Comparison of ENCODE assay signal across 22 cellular contexts in genomic region chr7:22301790-22302189, GRCh38. TPM values are rescaled to one million over a fixed set of nuclear protein-coding genes. Genes with fewer than 3 reads are reported as not detected.
DNase-seq lines count a peak whose midpoint lies in the region; TF ChIP-seq lines count a peak whose summit lies in the region.
"Had no signal": no experiment of that assay in that cellular context is flagged by ENCODE, and none has a peak within 500 bp of the region (broad histone marks: within the 10 kb centered on the region; RNA-seq: fewer than 3 reads in every experiment).

No MANE protein-coding gene starts in this region.

- H3K9me3 Mint-ChIP-seq in endodermal cell: peaks cover under 1% of the 10 kb centered on the region
- H3K9me3 Mint-ChIP-seq: HFFc6 had no signal

- H3K36me3 Mint-ChIP-seq in endodermal cell (ENCODE audit: low read depth): peaks cover 25% of the 10 kb centered on the region

- H3K27ac ChIP-seq in colonic mucosa (no peak overlapping the region), testis (peak overlapping the region; percentile 58 to 79), endodermal cell (ENCODE audit: low read depth, low read length) (no peak overlapping the region), ascending aorta (no peak overlapping the region)
- H3K27ac ChIP-seq: GM23248 had no signal

- H3K4me3 Mint-ChIP-seq in endodermal cell: no peak overlapping the region
- H3K4me3 Mint-ChIP-seq: HFFc6 had no signal

- H3K27ac Mint-ChIP-seq in endodermal cell: no peak overlapping the region
- H3K27ac Mint-ChIP-seq: HFFc6 had no signal

- WGBS in testis, 2 donors: 72 to 79% methylated on average over 6 of the region's 6 CpGs
- 94 to 96% methylated on average over 6 of the region's 6 CpGs for WGBS in endodermal cell (ENCODE audit: insufficient coverage in 1 of 2, insufficient read length in 1 of 2), 2 experiments

- H3K4me3 ChIP-seq in colonic mucosa: no peak overlapping the region
- no peak overlapping the region for H3K4me3 ChIP-seq in mucosa of stomach (ENCODE audit: low read length)
- H3K4me3 ChIP-seq in testis: no peak overlapping the region
- H3K4me3 ChIP-seq in endodermal cell (ENCODE audit: low read length): no peak overlapping the region
- no peak overlapping the region for H3K4me3 ChIP-seq in ascending aorta
- H3K4me3 ChIP-seq: GM23248, HAP-1, MG63 had no signal

- H3K4me1 Mint-ChIP-seq in endodermal cell: peaks cover under 1% of the 10 kb centered on the region

- intact Hi-C loops in colonic mucosa (cut with DNase I): loop anchor here (10.0 kb wide), 1 partner anchor 153 kb away; no protein-coding TSS in a partner anchor
- intact Hi-C loops in testis (cut with DNase I; ENCODE audit: low total_unique reads): no loop called here
- intact Hi-C loops in ascending aorta (cut with DNase I): no loop called here

- TF ChIP-seq POLR2A in testis (IDR thresholded peaks at IDR 0.05): no peak

- TF ChIP-seq CTCF in colonic mucosa (IDR thresholded peaks at IDR 0.05) (no peak), testis (IDR thresholded peaks at IDR 0.05) (no peak), endodermal cell (conservative IDR thresholded peaks at IDR 0.05) (no peak), ascending aorta (IDR thresholded peaks at IDR 0.05) (no peak)

- no peaks in the 10 kb centered on the region for H3K27me3 ChIP-seq in colonic mucosa
- H3K27me3 ChIP-seq in mucosa of stomach (ENCODE audit: control insufficient read depth, insufficient read depth, low read length): no peaks in the 10 kb centered on the region
- no peaks in the 10 kb centered on the region for H3K27me3 ChIP-seq in testis
- H3K27me3 ChIP-seq in endodermal cell (ENCODE audit: control insufficient read depth, insufficient read depth, low read length, poor library complexity, severe bottlenecking): no peaks in the 10 kb centered on the region
- no peaks in the 10 kb centered on the region for H3K27me3 ChIP-seq in ascending aorta
- H3K27me3 ChIP-seq: MG63 had no signal

- peak; percentile 29 for DNase-seq in OCI-M1 (lab: John Stamatoyannopoulos, UW)
- DNase-seq in colonic mucosa: peak; percentile 18
- no peak for DNase-seq in testis
- DNase-seq in retina: no peak
- no peak for DNase-seq in endodermal cell
- DNase-seq in ascending aorta (ENCODE audit: low spot score in 2 of 2): no peak
- DNase-seq: Calu3, DMS79 treated with DMSO at 0.1 percent for 48 hours, GM23248, HFFc6, KG1, MG63, NCI-H1694, NCI-H2029 treated with DMSO at 0.1 percent for 48 hours, NCI-H446 treated with DMSO at 0.1 percent for 48 hours, NCI-H69, SIG-M5, SK-N-SH, SW 1271 had no signal

- no peaks in the 10 kb centered on the region for H3K27me3 Mint-ChIP-seq in endodermal cell (ENCODE audit: insufficient read depth)

- H3K4me1 ChIP-seq in colonic mucosa: no peaks in the 10 kb centered on the region
- H3K4me1 ChIP-seq in mucosa of stomach (ENCODE audit: control insufficient read depth, insufficient read depth, low read length): peaks cover 11% of the 10 kb centered on the region
- H3K4me1 ChIP-seq in testis: peaks cover 20% of the 10 kb centered on the region
- H3K4me1 ChIP-seq in endodermal cell (ENCODE audit: control insufficient read depth, insufficient read depth, low read length): no peaks in the 10 kb centered on the region
- no peaks in the 10 kb centered on the region for H3K4me1 ChIP-seq in ascending aorta
- H3K4me1 ChIP-seq: HAP-1 had no signal

- no peaks in the 10 kb centered on the region for H3K9me3 ChIP-seq in colonic mucosa
- H3K9me3 ChIP-seq in mucosa of stomach (ENCODE audit: control insufficient read depth, low read length): no peaks in the 10 kb centered on the region
- H3K9me3 ChIP-seq in testis: no peaks in the 10 kb centered on the region
- H3K9me3 ChIP-seq in endodermal cell (ENCODE audit: control insufficient read depth, low read length): peaks cover 9% of the 10 kb centered on the region
- H3K9me3 ChIP-seq in ascending aorta: no peaks in the 10 kb centered on the region
- H3K9me3 ChIP-seq: HAP-1, MG63 had no signal

- no peaks in the 10 kb centered on the region for H3K36me3 ChIP-seq in colonic mucosa
- no peaks in the 10 kb centered on the region for H3K36me3 ChIP-seq in mucosa of stomach (ENCODE audit: control insufficient read depth, insufficient read depth, low read length)
- no peaks in the 10 kb centered on the region for H3K36me3 ChIP-seq in testis (ENCODE audit: low read depth, missing control alignments)
- peaks cover 38% of the 10 kb centered on the region for H3K36me3 ChIP-seq in endodermal cell (ENCODE audit: control insufficient read depth, insufficient read depth, low read length)
- H3K36me3 ChIP-seq in ascending aorta: no peaks in the 10 kb centered on the region
- H3K36me3 ChIP-seq: MG63 had no signal

- H3K9ac ChIP-seq in colonic mucosa (ENCODE audit: low read depth in 2 of 2, low read length in 2 of 2): no peak overlapping the region
- H3K9ac ChIP-seq in mucosa of stomach (ENCODE audit: low read length): peak overlapping the region; percentile 2
- no peak overlapping the region for H3K9ac ChIP-seq in endodermal cell (ENCODE audit: extremely low read depth, low read length, poor library complexity, severe bottlenecking)
- H3K9ac ChIP-seq: GM23248, SK-N-SH had no signal

RNA-seq across cellular contexts. Expression of gene RAPGEF5, which starts 55.2 kb away (rescaled TPM):
- total RNA-seq in colonic mucosa: 10 to 100 TPM; 39.9 to 42.2 TPM
- 10 to 100 TPM; 63.8 to 67.5 TPM for total RNA-seq in testis
- 16.8 TPM for polyA plus RNA-seq in testis (ENCODE audit: insufficient read depth, low read depth, low replicate concordance)
- total RNA-seq in endodermal cell: 10 to 100 TPM; 16.7 to 23.2 TPM
- 4.8 TPM for polyA plus RNA-seq in endodermal cell (2013, experiment 1 of 2)
- 4.7 TPM for polyA plus RNA-seq in endodermal cell (2013, experiment 2 of 2)
- 65.8 TPM for total RNA-seq in ascending aorta
- polyA plus RNA-seq: BJ had no signal

Comparison
In these comparisons a context has a peak if more than half of its experiments do, and no peak if none do; other contexts are left out.
1. DNase-seq: peak in OCI-M1 (single experiment) and colonic mucosa (single experiment); none in testis (single experiment), retina (single experiment), endodermal cell (single experiment) and ascending aorta (0 of 2).
2. H3K27ac ChIP-seq: peak in testis (2 of 2); none in colonic mucosa (single experiment), endodermal cell (single experiment) and ascending aorta (0 of 2).